26 cellular contexts compared by ENCODE assay signal in the genomic region with DNA sequence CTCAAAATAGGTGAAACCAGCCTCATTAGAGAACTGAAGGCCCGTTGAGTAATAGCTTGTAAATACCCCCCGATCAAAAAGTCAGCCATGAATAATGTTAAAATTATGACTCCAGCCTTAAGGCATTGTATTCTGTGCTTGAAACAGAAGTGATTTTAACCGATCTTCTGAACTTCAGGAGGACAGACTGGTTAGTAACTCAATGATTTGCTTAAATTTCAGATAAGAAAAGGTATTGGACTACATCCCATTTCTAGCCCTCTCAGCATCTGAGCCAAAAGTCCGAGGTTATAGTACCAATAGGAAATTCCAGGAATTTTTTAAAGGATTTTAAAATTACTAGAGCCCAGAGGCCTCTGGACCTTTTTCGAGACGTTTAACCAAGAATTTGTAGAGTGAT.
"Had no signal": no experiment of that assay in that cellular context is flagged by ENCODE, and none has a peak within 500 bp of the region (broad histone marks: within the 10 kb centered on the region; RNA-seq: fewer than 3 reads in every experiment).

No MANE protein-coding gene starts in this region.

- H3K4me2 ChIP-seq: PC-9 had no signal

- H3K9me3 Mint-ChIP-seq: activated CD4-positive, alpha-beta memory T cell treated with anti-CD3 and anti-CD28 coated beads for 36 hours; activated CD4-positive, alpha-beta T cell treated with anti-CD3 and anti-CD28 coated beads, Interleukin-2, amount 10 ng/mL, durations not matched to agents 7 days and 5 days; activated naive CD8-positive, alpha-beta T cell treated with anti-CD3 and anti-CD28 coated beads, Interleukin-2, amount 50 U/mL, for 24 hours; activated T-cell treated with anti-CD3 and anti-CD28 coated beads, Interleukin-2, amount 50 U/mL, for 4 hours had no signal

- H3K4me3 ChIP-seq: ascending aorta, PC-9 had no signal

- H3K4me1 Mint-ChIP-seq: activated CD4-positive, alpha-beta T cell treated with anti-CD3 and anti-CD28 coated beads, Interleukin-2, amount 10 ng/mL, durations not matched to agents 7 days and 5 days; activated naive CD8-positive, alpha-beta T cell treated with anti-CD3 and anti-CD28 coated beads, Interleukin-2, amount 50 U/mL, for 24 hours; T-helper 17 cell had no signal

- H2AFZ ChIP-seq: PC-9 had no signal

- H3K9me3 ChIP-seq: ascending aorta had no signal

- H3K27me3 Mint-ChIP-seq: activated CD4-positive, alpha-beta memory T cell treated with anti-CD3 and anti-CD28 coated beads for 36 hours; activated CD4-positive, alpha-beta T cell treated with anti-CD3 and anti-CD28 coated beads, Interleukin-2, amount 10 ng/mL, durations not matched to agents 7 days and 5 days; activated naive CD8-positive, alpha-beta T cell treated with anti-CD3 and anti-CD28 coated beads, Interleukin-2, amount 50 U/mL, for 24 hours; T-helper 17 cell had no signal

- H3K27me3 ChIP-seq: ascending aorta, brain microvascular endothelial cell had no signal

- DNase-seq: activated CD4-positive, alpha-beta memory T cell treated with anti-CD3 and anti-CD28 coated beads for 36 hours; activated CD4-positive, alpha-beta T cell treated with anti-CD3 and anti-CD28 coated beads, Interleukin-2, amount 10 ng/mL, durations not matched to agents 7 days and 5 days; activated CD4-positive, CD25-positive, alpha-beta regulatory T cell; activated CD8-positive, alpha-beta memory T cell treated with anti-CD3 and anti-CD28 coated beads for 24 hours; activated effector memory CD4-positive, alpha-beta T cell treated with anti-CD3 and anti-CD28 coated beads, Interleukin-2, amount 50 U/mL, for 16 hours; activated naive CD4-positive, alpha-beta T cell treated with Interleukin-2 at 50 U/mL for 16 hours; activated naive CD8-positive, alpha-beta T cell treated with anti-CD3 and anti-CD28 coated beads, Interleukin-2, amount 50 U/mL, for 24 hours; activated T-cell treated with anti-CD3 and anti-CD28 coated beads, Interleukin-2, amount 50 U/mL, for 4 hours; amniotic stem cell; brain microvascular endothelial cell; caudate nucleus; KG1; NCI-H1092; NCI-H1417 treated with DMSO at 0.1 percent for 48 hours; NCI-H1694; NCI-H2029; NCI-H2107; NCI-H2171 treated with DMSO at 0.1 percent for 48 hours; NCI-H345; NCI-H510A; PC-9; SIG-M5; T-helper 17 cell; T-helper 9 cell had no signal

- ATAC-seq: activated naive CD4-positive, alpha-beta T cell treated with anti-CD3 and anti-CD28 coated beads, Interleukin-2, amount 50 U/mL, for 72 hours; activated naive CD8-positive, alpha-beta T cell treated with anti-CD3 and anti-CD28 coated beads, Interleukin-2, amount 50 U/mL, for 24 hours; activated T-cell treated with anti-CD3 and anti-CD28 coated beads, Interleukin-2, amount 50 U/mL, for 4 hours; T-helper 17 cell had no signal

- H3K36me3 ChIP-seq: brain microvascular endothelial cell had no signal

- H3K27ac Mint-ChIP-seq: activated CD4-positive, alpha-beta memory T cell treated with anti-CD3 and anti-CD28 coated beads for 36 hours; activated CD4-positive, alpha-beta T cell treated with anti-CD3 and anti-CD28 coated beads, Interleukin-2, amount 10 ng/mL, durations not matched to agents 7 days and 5 days; activated naive CD4-positive, alpha-beta T cell treated with anti-CD3 and anti-CD28 coated beads, Interleukin-2, amount 50 U/mL, for 72 hours; activated naive CD8-positive, alpha-beta T cell treated with anti-CD3 and anti-CD28 coated beads, Interleukin-2, amount 50 U/mL, for 24 hours; T-helper 17 cell had no signal

- H3K4me3 Mint-ChIP-seq: activated CD4-positive, alpha-beta memory T cell treated with anti-CD3 and anti-CD28 coated beads for 36 hours; activated CD4-positive, alpha-beta T cell treated with anti-CD3 and anti-CD28 coated beads, Interleukin-2, amount 10 ng/mL, durations not matched to agents 7 days and 5 days; activated naive CD8-positive, alpha-beta T cell treated with anti-CD3 and anti-CD28 coated beads, Interleukin-2, amount 50 U/mL, for 24 hours; activated T-cell treated with anti-CD3 and anti-CD28 coated beads, Interleukin-2, amount 50 U/mL, for 4 hours; T-helper 17 cell had no signal

- H3K4me1 ChIP-seq: ascending aorta had no signal

- H3K27ac ChIP-seq: ascending aorta, brain microvascular endothelial cell, PC-9 had no signal
